In the genomic region with DNA sequence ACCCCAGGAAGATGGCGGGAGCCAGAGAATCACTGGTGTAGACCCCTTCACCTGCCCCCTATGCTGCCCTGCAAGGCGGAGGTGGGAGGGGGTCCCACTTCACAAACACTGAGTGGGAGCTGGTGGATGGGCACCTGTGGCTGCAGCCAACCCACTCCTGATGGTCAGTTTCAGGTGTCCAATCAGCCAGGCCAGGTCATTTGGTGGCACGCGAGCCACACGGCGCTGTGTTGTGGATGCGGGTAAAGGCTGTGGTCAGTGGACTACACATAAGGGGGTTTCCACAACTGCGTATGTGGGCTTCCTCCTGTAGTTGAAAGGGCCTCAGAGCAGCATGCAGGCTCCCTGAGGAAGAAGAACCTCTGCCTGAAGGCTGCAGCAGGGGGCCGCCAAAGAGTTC, we compare ENCODE assay signal across 30 cellular contexts.
"Had no signal": no experiment of that assay in that cellular context is flagged by ENCODE, and none has a peak within 500 bp of the region (broad histone marks: within the 10 kb centered on the region; RNA-seq: fewer than 3 reads in every experiment).

No MANE protein-coding gene starts in this region.

- DNase-seq: naive B cell; naive thymus-derived CD8-positive, alpha-beta T cell; nephron progenitor cell; nucleus accumbens; retina; right cardiac atrium; right lobe of liver; sigmoid colon; small intestine; stimulated activated CD4-positive, alpha-beta T cell treated with anti-CD3 and anti-CD28 coated beads, Interleukin-12 subunit alpha, Interleukin-12 subunit beta, amount 100 ng/mL, for 4 hours; stimulated activated CD4-positive, alpha-beta T cell treated with anti-CD3 and anti-CD28 coated beads, Interleukin-1b, Interleukin-23, amount 100 ng/mL, for 48 hours; stimulated activated CD4-positive, alpha-beta T cell treated with anti-CD3 and anti-CD28 coated beads, Interleukin-4, amount 100 ng/mL, for 1 hour; stimulated activated CD4-positive, alpha-beta T cell treated with anti-CD3 and anti-CD28 coated beads, Interleukin-4, amount 100 ng/mL, for 4 hours; stimulated activated CD8-positive, alpha-beta memory T cell treated with anti-CD3 and anti-CD28 coated beads, Interleukin-4, amount 100 ng/mL, for 48 hours; stimulated activated naive CD4-positive, alpha-beta T cell; stimulated activated naive CD8-positive, alpha-beta T cell treated with anti-CD3 and anti-CD28 coated beads, Interleukin-15, amount 100 ng/mL, for 72 hours; stimulated activated naive CD8-positive, alpha-beta T cell treated with anti-CD3 and anti-CD28 coated beads, Interleukin-15, Interleukin-2, amounts not matched to agents 100 U/mL and 50 U/mL, for 24 hours; substantia nigra; testis; tibial artery; transverse colon; upper lobe of right lung had no signal

- H3K4me1 ChIP-seq: pancreas, prostate gland, right lobe of liver, sigmoid colon, suprapubic skin, testis, tibial artery, transverse colon, upper lobe of right lung had no signal

- H3K27me3 ChIP-seq: neutrophil, pancreas, right lobe of liver, sigmoid colon, suprapubic skin, testis, tibial artery, transverse colon, upper lobe of right lung had no signal

- H3K9me3 ChIP-seq: neutrophil, pancreas, prostate gland, right lobe of liver, sigmoid colon, suprapubic skin, testis, tibial artery, transverse colon, upper lobe of right lung had no signal

- ATAC-seq: naive thymus-derived CD8-positive, alpha-beta T cell; pancreas; right cardiac atrium; stimulated activated memory B cell treated with anti-CD40 and anti-IgM and Interleukin-4, amounts not matched to agents 10 μg/mL and 1 μg/mL and 100 μg/mL, for 72 hours; stimulated activated naive CD8-positive, alpha-beta T cell treated with anti-CD3 and anti-CD28 coated beads, Interleukin-15, amount 100 ng/mL, for 72 hours; stimulated activated naive CD8-positive, alpha-beta T cell treated with anti-CD3 and anti-CD28 coated beads, Interleukin-15, Interleukin-2, amounts not matched to agents 100 U/mL and 50 U/mL, for 24 hours; upper lobe of right lung had no signal

- H3K27ac ChIP-seq: neutrophil, pancreas, prostate gland, right lobe of liver, sigmoid colon, suprapubic skin, testis, tibial artery, transverse colon, upper lobe of right lung had no signal

- H3K4me3 Mint-ChIP-seq: naive B cell; naive thymus-derived CD8-positive, alpha-beta T cell; natural killer cell treated with Interleukin-12 subunit alpha and Interleukin-12 subunit beta and Interleukin-15 and Interleukin-18, amount 100 ng/mL, for 72 hours; nephron progenitor cell; neural crest cell; stimulated activated memory B cell treated with anti-CD40 and anti-IgM and Interleukin-4, amounts not matched to agents 10 μg/mL and 1 μg/mL and 100 μg/mL, for 72 hours; stimulated activated naive CD8-positive, alpha-beta T cell treated with anti-CD3 and anti-CD28 coated beads, Interleukin-15, amount 100 ng/mL, for 72 hours; type B pancreatic cell had no signal

- H3K4me1 Mint-ChIP-seq: naive B cell; naive thymus-derived CD8-positive, alpha-beta T cell; stimulated activated memory B cell treated with anti-CD40 and anti-IgM and Interleukin-4, amounts not matched to agents 10 μg/mL and 1 μg/mL and 100 μg/mL, for 72 hours; stimulated activated naive CD8-positive, alpha-beta T cell treated with anti-CD3 and anti-CD28 coated beads, Interleukin-15, amount 100 ng/mL, for 72 hours had no signal

- H3K36me3 Mint-ChIP-seq: naive B cell; naive thymus-derived CD8-positive, alpha-beta T cell; natural killer cell treated with Interleukin-12 subunit alpha and Interleukin-12 subunit beta and Interleukin-15 and Interleukin-18, amount 100 ng/mL, for 72 hours; stimulated activated memory B cell treated with anti-CD40 and anti-IgM and Interleukin-4, amounts not matched to agents 10 μg/mL and 1 μg/mL and 100 μg/mL, for 72 hours; type B pancreatic cell had no signal

- H3K27ac Mint-ChIP-seq: naive B cell; naive thymus-derived CD8-positive, alpha-beta T cell; natural killer cell treated with Interleukin-12 subunit alpha and Interleukin-12 subunit beta and Interleukin-15 and Interleukin-18, amount 100 ng/mL, for 72 hours; stimulated activated memory B cell treated with anti-CD40 and anti-IgM and Interleukin-4, amounts not matched to agents 10 μg/mL and 1 μg/mL and 100 μg/mL, for 72 hours; stimulated activated naive CD8-positive, alpha-beta T cell treated with anti-CD3 and anti-CD28 coated beads, Interleukin-15, amount 100 ng/mL, for 72 hours; type B pancreatic cell had no signal

- H3K36me3 ChIP-seq: neutrophil, pancreas, prostate gland, right lobe of liver, sigmoid colon, suprapubic skin, tibial artery, transverse colon, upper lobe of right lung had no signal

- H3K27me3 Mint-ChIP-seq: naive B cell; naive thymus-derived CD8-positive, alpha-beta T cell; natural killer cell treated with Interleukin-12 subunit alpha and Interleukin-12 subunit beta and Interleukin-15 and Interleukin-18, amount 100 ng/mL, for 72 hours; stimulated activated memory B cell treated with anti-CD40 and anti-IgM and Interleukin-4, amounts not matched to agents 10 μg/mL and 1 μg/mL and 100 μg/mL, for 72 hours; stimulated activated naive CD8-positive, alpha-beta T cell treated with anti-CD3 and anti-CD28 coated beads, Interleukin-15, amount 100 ng/mL, for 72 hours; type B pancreatic cell had no signal

- H3K9me3 Mint-ChIP-seq: type B pancreatic cell had no signal

- H3K4me3 ChIP-seq: pancreas, prostate gland, right lobe of liver, sigmoid colon, suprapubic skin, testis, tibial artery, transverse colon, upper lobe of right lung had no signal
